Comparison of ENCODE assay signal across 1 cellular context in the genomic region with DNA sequence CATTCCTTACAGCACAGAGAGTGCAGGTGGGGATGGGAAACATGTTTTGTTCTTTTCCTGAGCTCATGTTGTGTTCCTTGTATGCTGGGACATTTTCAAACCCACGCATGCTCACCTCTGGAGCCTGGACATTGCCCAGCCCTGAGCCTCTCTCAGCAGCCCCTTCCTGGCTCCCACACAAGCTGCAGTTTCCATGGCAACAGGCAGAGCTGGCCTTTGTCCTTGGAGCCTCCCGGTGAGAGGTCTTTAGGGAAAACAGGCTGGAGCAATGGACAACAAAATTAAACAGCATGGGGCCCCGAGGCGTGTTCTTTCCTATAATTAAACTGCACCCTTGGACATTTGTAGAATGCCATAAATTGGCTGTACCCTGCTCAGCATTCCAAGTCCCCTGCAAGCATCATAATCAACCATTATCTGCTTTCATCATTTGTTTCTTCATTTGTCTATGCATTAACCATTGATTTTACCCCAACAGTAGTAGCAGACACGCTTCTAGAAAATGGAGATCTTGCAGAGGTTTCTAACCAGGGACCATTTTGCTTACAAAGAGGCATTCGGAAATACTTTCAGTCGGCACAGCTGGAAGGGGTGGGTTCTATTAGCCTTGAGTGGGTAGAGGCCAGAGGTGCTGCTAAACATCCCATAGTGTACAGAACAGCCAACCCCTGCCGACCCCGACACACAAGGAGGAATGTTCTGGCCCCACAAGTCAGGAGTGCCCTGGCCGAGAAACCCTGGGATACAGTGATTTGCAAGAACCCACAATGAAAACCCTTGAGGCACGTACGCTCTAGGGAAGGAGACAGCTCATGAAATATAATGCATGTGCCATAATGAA.
TF ChIP-seq lines count a peak whose summit lies in the region.

No MANE protein-coding gene starts in this region.

TF ChIP-seq in SK-N-SH treated with all-trans-retinoic acid at 6 μM for 48 hours, 23 proteins besides CTCF, POLR2A, EP300 and RAD21 (continued from another document):
- TF ChIP-seq, protein P1, sequence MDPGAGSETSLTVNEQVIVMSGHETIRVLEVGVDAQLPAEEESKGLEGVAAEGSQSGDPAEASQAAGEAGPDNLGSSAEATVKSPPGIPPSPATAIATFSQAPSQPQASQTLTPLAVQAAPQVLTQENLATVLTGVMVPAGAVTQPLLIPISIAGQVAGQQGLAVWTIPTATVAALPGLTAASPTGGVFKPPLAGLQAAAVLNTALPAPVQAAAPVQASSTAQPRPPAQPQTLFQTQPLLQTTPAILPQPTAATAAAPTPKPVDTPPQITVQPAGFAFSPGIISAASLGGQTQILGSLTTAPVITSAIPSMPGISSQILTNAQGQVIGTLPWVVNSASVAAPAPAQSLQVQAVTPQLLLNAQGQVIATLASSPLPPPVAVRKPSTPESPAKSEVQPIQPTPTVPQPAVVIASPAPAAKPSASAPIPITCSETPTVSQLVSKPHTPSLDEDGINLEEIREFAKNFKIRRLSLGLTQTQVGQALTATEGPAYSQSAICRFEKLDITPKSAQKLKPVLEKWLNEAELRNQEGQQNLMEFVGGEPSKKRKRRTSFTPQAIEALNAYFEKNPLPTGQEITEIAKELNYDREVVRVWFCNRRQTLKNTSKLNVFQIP (CRISPR knock-in tag; IDR thresholded peaks at IDR 0.05; ENCODE audit: borderline replicate concordance, low read depth): no peak
